8 cellular contexts compared by ENCODE assay signal in the genomic region with DNA sequence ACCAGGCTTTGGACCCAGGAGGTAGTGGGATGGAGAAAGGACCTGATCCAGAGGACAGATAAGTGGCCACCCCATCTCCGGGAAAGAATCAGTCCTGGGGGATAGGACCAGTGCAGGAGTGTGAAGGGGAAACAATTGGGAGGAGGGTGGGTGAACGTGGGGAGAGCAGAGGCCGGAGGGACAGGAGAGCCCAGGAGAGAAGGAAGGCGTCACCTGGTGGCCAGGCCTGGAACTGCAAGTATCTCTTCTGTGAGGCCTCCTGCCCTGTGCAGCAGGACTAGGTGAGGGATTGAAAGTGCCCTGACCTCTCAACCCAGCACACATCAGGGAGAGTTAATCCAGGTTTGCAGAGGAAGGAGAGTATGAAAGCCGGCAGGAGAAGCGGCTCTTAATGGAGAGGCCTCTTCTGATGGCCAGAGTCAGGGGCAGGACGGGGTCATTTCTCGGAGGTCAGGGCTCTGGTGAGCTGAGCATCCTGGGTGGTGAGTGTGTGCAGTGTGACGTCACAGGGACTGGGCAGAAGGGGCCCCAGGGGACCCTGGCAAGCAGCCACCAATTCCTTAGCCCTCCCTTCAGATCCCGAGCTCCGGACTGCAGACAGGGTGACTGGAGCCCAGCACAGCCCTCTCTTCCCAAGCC. TPM values are rescaled to one million over a fixed set of nuclear protein-coding genes. Genes with fewer than 3 reads are reported as not detected.
DNase-seq lines count a peak whose midpoint lies in the region; ATAC-seq and TF ChIP-seq lines count a peak whose summit lies in the region.

No MANE protein-coding gene starts in this region.

- peak; percentile 81 for DNase-seq in ELR (ENCODE audit: low read depth)
- peak; percentile 52 to 56 for DNase-seq in Kasumi-1 (lab: John Stamatoyannopoulos, UW)
- peak; percentile 87 for DNase-seq in RWPE1 (ENCODE audit: low spot score)
- peak; percentile 43 for DNase-seq in activated T-helper 9 cell treated with anti-CD3 and anti-CD28 coated beads, Interleukin-2, amount 50 U/mL, for 16 hours (ENCODE audit: low read depth)
- DNase-seq in foreskin melanocyte: peak; percentile 40
- DNase-seq in osteoblast (ENCODE audit: insufficient read length, low spot score, missing footprints): peak; percentile 99
- DNase-seq in thyroid gland: peak; percentile 85 to 86

- intact Hi-C loops in thyroid gland (cut with DNase I): no loop called here

- POLR2A ChIA-PET in RWPE1 (lab: Yijun Ruan, JAX; ENCODE audit: low non-redundant PET): interaction anchor here (0.8 to 1.2 kb wide), 2 partner anchors 11 to 24 kb away, joined by 3 to 4 read pairs; no protein-coding TSS in a partner anchor

- H3K36me3 ChIP-seq in osteoblast (ENCODE audit: insufficient read depth, low read length) (no peaks in the 10 kb centered on the region), thyroid gland (no peaks in the 10 kb centered on the region)

- H3K9me3 ChIP-seq in osteoblast (ENCODE audit: low read depth, low read length): no peaks in the 10 kb centered on the region
- no peaks in the 10 kb centered on the region for H3K9me3 ChIP-seq in thyroid gland

- no peak for ATAC-seq in GM18498 (IDR thresholded peaks at IDR 0.05; ENCODE audit: unreplicated experiment)

- TF ChIP-seq CTCF in RWPE1 (conservative IDR thresholded peaks at IDR 0.05; ENCODE audit: low read depth) (peak; percentile 96), osteoblast (IDR thresholded peaks at IDR 0.05; ENCODE audit: extremely low read depth, low read depth, low read length) (peak; percentile 95), thyroid gland (IDR thresholded peaks at IDR 0.05) (peak; percentile 86 to 94 (median 92))

- 28 to 37% methylated on average over 10 to 11 of the region's 11 CpGs for WGBS in thyroid gland, 2 donors

- no peaks in the 10 kb centered on the region for H4K20me1 ChIP-seq in osteoblast (ENCODE audit: insufficient read depth, low read length)

- H3K4me3 ChIP-seq in osteoblast (ENCODE audit: insufficient read depth, low read length) (no peak overlapping the region), thyroid gland (replicated peaks in 1 of 3) (no peak overlapping the region)

- no peak overlapping the region for H3K27ac ChIP-seq in RWPE1
- no peak overlapping the region for H3K27ac ChIP-seq in osteoblast (ENCODE audit: low read depth, low read length)
- H3K27ac ChIP-seq in thyroid gland: no peak overlapping the region

- H2AFZ ChIP-seq in osteoblast (ENCODE audit: low read length): no peak overlapping the region

- no peak for TF ChIP-seq POLR2A in thyroid gland (IDR thresholded peaks at IDR 0.05)

- H3K27me3 ChIP-seq in osteoblast (ENCODE audit: insufficient read depth, low read length): peaks cover 43% of the 10 kb centered on the region
- H3K27me3 ChIP-seq in thyroid gland: no peaks in the 10 kb centered on the region

- H3K4me2 ChIP-seq in osteoblast (ENCODE audit: insufficient read depth, low read length): no peak overlapping the region

- no peaks in the 10 kb centered on the region for H3K79me2 ChIP-seq in osteoblast (ENCODE audit: insufficient read depth, low read length)

- H3K4me1 ChIP-seq in osteoblast (ENCODE audit: insufficient read depth, low read length): no peaks in the 10 kb centered on the region
- no peaks in the 10 kb centered on the region for H3K4me1 ChIP-seq in thyroid gland

- CTCF ChIA-PET in RWPE1 (lab: Yijun Ruan, JAX): interaction anchor here (0.6 to 2.9 kb wide), 13 partner anchors 9 to 871 kb away, joined by 3 to 14 read pairs (median 3); a partner anchor contains a TSS

RNA-seq across cellular contexts. Expression of a gene that starts 9.2 kb away (rescaled TPM):
- total RNA-seq in osteoblast: not detected in 2 replicates
- total RNA-seq in thyroid gland: 1 to 10 TPM; 2.9 to 7.4 (median 5.1) TPM

RNA-seq across cellular contexts. Expression of a gene that starts 13.2 kb away (rescaled TPM):
- total RNA-seq in osteoblast (not detected in 2 replicates), thyroid gland (not detected)

RNA-seq across cellular contexts. Expression of a gene that starts 30.8 kb away (rescaled TPM):
- total RNA-seq in osteoblast (not detected in 2 replicates), thyroid gland (under 1 TPM in 1 of 4 donors, not detected in 3; 0.24 TPM)

Comparison
In these comparisons a context has a peak if more than half of its experiments do, and no peak if none do; other contexts are left out.
1. DNase-seq: peak in every context shown above with its lines; median percentile 99 in osteoblast; 87 in RWPE1; 86 in thyroid gland; 81 in ELR; 54 in Kasumi-1; 43 in activated T-helper 9 cell treated with anti-CD3 and anti-CD28 coated beads, Interleukin-2, amount 50 U/mL, for 16 hours; 40 in foreskin melanocyte.